15 cellular contexts compared by ENCODE assay signal in genomic region chr17:51355314-51356083, GRCh38.
A peak's percentile ranks its signal among the peaks of the same experiment; 100 is the strongest.
DNase-seq lines count a peak whose midpoint lies in the region; ATAC-seq and TF ChIP-seq lines count a peak whose summit lies in the region.
"Had no signal": no experiment of that assay in that cellular context is flagged by ENCODE, and none has a peak within 500 bp of the region (broad histone marks: within the 10 kb centered on the region; RNA-seq: fewer than 3 reads in every experiment).

No MANE protein-coding gene starts in this region.

- H3K4me1 ChIP-seq in left ventricle myocardium inferior (no peaks in the 10 kb centered on the region), SK-N-SH (ENCODE audit: control insufficient read depth in 1 of 2, insufficient read depth in 2 of 2, low read depth in 1 of 2, low read length in 1 of 2) (peaks cover 0 to 41% of the 10 kb centered on the region in 2 experiments; a peak in 2 of 4 replicates)
- H3K4me1 ChIP-seq: parathyroid adenoma had no signal

- POLR2A ChIA-PET in SK-N-SH (lab: Yijun Ruan, JAX) = interaction anchor here (0.6 to 0.8 kb wide), 3 partner anchors 59 to 466 kb away, joined by 3 read pairs; no protein-coding TSS in a partner anchor
- POLR2A ChIA-PET in GM10248 (lab: Yijun Ruan, JAX) = no interaction called here

- CTCF ChIA-PET in SK-N-SH (lab: Yijun Ruan, JAX) (interaction anchor here (0.6 to 5.3 kb wide), 6 partner anchors 9 to 672 kb away, joined by 3 to 35 read pairs (median 4); no protein-coding TSS in a partner anchor), GM10248 (lab: Yijun Ruan, JAX) (no interaction called here)

- no peaks in the 10 kb centered on the region for H3K79me2 ChIP-seq in SK-N-SH (ENCODE audit: insufficient read depth)
- H3K79me2 ChIP-seq: parathyroid adenoma had no signal

- 0 out of 2 replicates have a peak overlapping the region, but pooled peaks have one; percentile 12 for H2AFZ ChIP-seq in SK-N-SH (ENCODE audit: low read depth)
- H2AFZ ChIP-seq: parathyroid adenoma had no signal

- no peaks in the 10 kb centered on the region for H3K36me3 ChIP-seq in left ventricle myocardium inferior
- no peaks in the 10 kb centered on the region for H3K36me3 ChIP-seq in SK-N-SH (replicated peaks in 1 of 2; ENCODE audit: control insufficient read depth in 1 of 2, insufficient read depth in 2 of 2, low read length in 1 of 2)
- H3K36me3 ChIP-seq: gastroesophageal sphincter had no signal

- H3K27ac ChIP-seq in left ventricle myocardium inferior (replicated peaks) (no peak overlapping the region), SK-N-SH (ENCODE audit: low read depth in 2 of 2, low read length in 1 of 2) (peak overlapping the region; percentile 30 to 99; a peak in 3 of 4 replicates)
- H3K27ac ChIP-seq: gastroesophageal sphincter, parathyroid adenoma had no signal

- H3K9me3 ChIP-seq in left ventricle myocardium inferior (replicated peaks) = no peaks in the 10 kb centered on the region
- H3K9me3 ChIP-seq in SK-N-SH = no peaks in the 10 kb centered on the region
- H3K9me3 ChIP-seq: gastroesophageal sphincter had no signal

- no peaks in the 10 kb centered on the region for H3F3A ChIP-seq in SK-N-SH (replicated peaks; ENCODE audit: insufficient read depth)

- peak overlapping the region; percentile 26; the same call in 1 of the 2 replicates for H3K4me2 ChIP-seq in SK-N-SH

- peak; percentile 51 for TF ChIP-seq RAD21 in SK-N-SH (IDR thresholded peaks at IDR 0.05; ENCODE audit: low read length)

- TF ChIP-seq EP300 in SK-N-SH (IDR thresholded peaks at IDR 0.05; ENCODE audit: borderline replicate concordance in 1 of 2, low read depth in 1 of 2, low read length in 1 of 2) = peak in 1 of 2 experiments; percentile 91; a peak in 2 of 4 replicates

- H3K4me3 ChIP-seq in left ventricle myocardium inferior (no peak overlapping the region), SK-N-SH (ENCODE audit: low read depth in 2 of 2, low read length in 1 of 2) (peak overlapping the region in 1 of 2 experiments; percentile 20; a peak in 2 of 4 replicates), fibroblast of mammary gland (ENCODE audit: control insufficient read depth, low read depth, low read length) (no peak overlapping the region)
- H3K4me3 ChIP-seq: gastroesophageal sphincter had no signal

- no peak overlapping the region for H3K9ac ChIP-seq in SK-N-SH
- H3K9ac ChIP-seq: parathyroid adenoma had no signal

- no peaks in the 10 kb centered on the region for H4K20me1 ChIP-seq in SK-N-SH (ENCODE audit: insufficient read depth)

- peaks cover 67% of the 10 kb centered on the region for H3K27me3 ChIP-seq in left ventricle myocardium inferior (ENCODE audit: low read depth)
- H3K27me3 ChIP-seq in SK-N-SH (ENCODE audit: insufficient read depth) = no peaks in the 10 kb centered on the region
- H3K27me3 ChIP-seq: gastroesophageal sphincter had no signal

- TF ChIP-seq CTCF in left ventricle myocardium inferior (IDR thresholded peaks at IDR 0.05; ENCODE audit: borderline replicate concordance) (no peak), SK-N-SH (IDR thresholded peaks at IDR 0.05) (no peak), fibroblast of mammary gland (conservative IDR thresholded peaks at IDR 0.05; ENCODE audit: control insufficient read depth, insufficient read depth, low read depth, low read length) (no peak), GM10248 (IDR thresholded peaks at IDR 0.05; ENCODE audit: control extremely low read depth, extremely low read depth, low read depth, missing control alignments) (no peak)

- peak; percentile 51 for ATAC-seq in left ventricle myocardium superior
- ATAC-seq in HG03442 (IDR thresholded peaks at IDR 0.05; ENCODE audit: unreplicated experiment) = no peak
- ATAC-seq in HG03439 (IDR thresholded peaks at IDR 0.05; ENCODE audit: unreplicated experiment) = no peak
- ATAC-seq: effector memory CD8-positive, alpha-beta T cell; gastroesophageal sphincter had no signal

- no peaks in the 10 kb centered on the region for H3K9me2 ChIP-seq in SK-N-SH

- WGBS in SK-N-SH (ENCODE audit: low lambda C conversion rate) = 13% methylated on average over 12 of the region's 12 CpGs

- intact Hi-C loops in left ventricle myocardium superior (cut with micrococcal nuclease) (no loop called here), left ventricle myocardium inferior (cut with micrococcal nuclease) (no loop called here)

- DNase-seq in left ventricle myocardium superior (no peak), left ventricle myocardium inferior (no peak), SK-N-SH (peak; percentile 84), fibroblast of mammary gland (ENCODE audit: low read depth) (peak; percentile 29), GM10248 (ENCODE audit: extremely low spot score) (no peak), DMS153 (lab: John Stamatoyannopoulos, UW) (no peak)
- DNase-seq: activated effector memory CD4-positive, alpha-beta T cell treated with anti-CD3 and anti-CD28 coated beads, Interleukin-2, amount 50 U/mL, for 16 hours; DND-41; effector memory CD8-positive, alpha-beta T cell; NCI-H1092; T1000 had no signal

TF ChIP-seq in SK-N-SH, 30 proteins besides CTCF, POLR2A, EP300 and RAD21:
- TF ChIP-seq GABPA (IDR thresholded peaks at IDR 0.05; ENCODE audit: low read depth) (no peak), MXI1 (IDR thresholded peaks at IDR 0.05; ENCODE audit: low read depth, low read length) (peak; percentile 98), SMC3 (IDR thresholded peaks at IDR 0.05; ENCODE audit: low read depth, low read length) (no peak), RFX5 (IDR thresholded peaks at IDR 0.05; ENCODE audit: low read length) (no peak), RXRA (IDR thresholded peaks at IDR 0.05; ENCODE audit: borderline replicate concordance, low read depth) (no peak), FOXJ3 (CRISPR knock-in tag; IDR thresholded peaks at IDR 0.05) (peak; percentile 92), CHD2 (IDR thresholded peaks at IDR 0.05; ENCODE audit: low read length, partially characterized antibody) (peak; percentile 90), MEF2A (IDR thresholded peaks at IDR 0.05; ENCODE audit: borderline replicate concordance, low read depth) (no peak), RCOR1 (IDR thresholded peaks at IDR 0.05; ENCODE audit: low read length) (peak; percentile 92), GATA2 (CRISPR knock-in tag; IDR thresholded peaks at IDR 0.05) (peak; percentile 55), TCF12 (IDR thresholded peaks at IDR 0.05) (peak; percentile 72; the same call in 1 of the 2 replicates), REST (IDR thresholded peaks at IDR 0.05; ENCODE audit: low read depth, low read length) (no peak)
- TF ChIP-seq, protein P1, sequence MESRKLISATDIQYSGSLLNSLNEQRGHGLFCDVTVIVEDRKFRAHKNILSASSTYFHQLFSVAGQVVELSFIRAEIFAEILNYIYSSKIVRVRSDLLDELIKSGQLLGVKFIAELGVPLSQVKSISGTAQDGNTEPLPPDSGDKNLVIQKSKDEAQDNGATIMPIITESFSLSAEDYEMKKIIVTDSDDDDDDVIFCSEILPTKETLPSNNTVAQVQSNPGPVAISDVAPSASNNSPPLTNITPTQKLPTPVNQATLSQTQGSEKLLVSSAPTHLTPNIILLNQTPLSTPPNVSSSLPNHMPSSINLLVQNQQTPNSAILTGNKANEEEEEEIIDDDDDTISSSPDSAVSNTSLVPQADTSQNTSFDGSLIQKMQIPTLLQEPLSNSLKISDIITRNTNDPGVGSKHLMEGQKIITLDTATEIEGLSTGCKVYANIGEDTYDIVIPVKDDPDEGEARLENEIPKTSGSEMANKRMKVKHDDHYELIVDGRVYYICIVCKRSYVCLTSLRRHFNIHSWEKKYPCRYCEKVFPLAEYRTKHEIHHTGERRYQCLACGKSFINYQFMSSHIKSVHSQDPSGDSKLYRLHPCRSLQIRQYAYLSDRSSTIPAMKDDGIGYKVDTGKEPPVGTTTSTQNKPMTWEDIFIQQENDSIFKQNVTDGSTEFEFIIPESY (IDR thresholded peaks at IDR 0.05; ENCODE audit: borderline replicate concordance, low read depth) = no peak

Comparison
In these comparisons a context has a peak if more than half of its experiments do, and no peak if none do; other contexts are left out.
1. DNase-seq: peak in SK-N-SH (single experiment) and fibroblast of mammary gland (single experiment); none in left ventricle myocardium superior (single experiment), left ventricle myocardium inferior (single experiment), GM10248 (single experiment) and DMS153 (single experiment).